ENCODE assay signal across 21 cellular contexts in genomic region chr7:150918378-150918777, GRCh38. TPM values are rescaled to one million over a fixed set of nuclear protein-coding genes. Genes with fewer than 3 reads are reported as not detected.
"Had no signal": no experiment of that assay in that cellular context is flagged by ENCODE, and none has a peak within 500 bp of the region (broad histone marks: within the 10 kb centered on the region; RNA-seq: fewer than 3 reads in every experiment).

No MANE protein-coding gene starts in this region.

- H3K4me1 ChIP-seq: SJCRH30 had no signal

- H3K36me3 ChIP-seq: Peyer's patch, SJCRH30 had no signal

- H3K27ac ChIP-seq: KMS-11, PC-9, Peyer's patch, SJCRH30 had no signal

- DNase-seq: Kasumi-1, MM.1S, NCI-H1092 treated with DMSO at 0.1 percent for 48 hours, NCI-H1417, NCI-H1436 treated with DMSO at 0.1 percent for 48 hours, NCI-H1694, NCI-H187 treated with DMSO at 0.1 percent for 48 hours, NCI-H2029 treated with DMSO at 0.1 percent for 48 hours, NCI-H2227 treated with DMSO at 0.1 percent for 48 hours, NCI-H524, NCI-H526 treated with DMSO at 0.1 percent for 48 hours, NCI-H748 treated with DMSO at 0.1 percent for 48 hours, OCI-M1, PC-9, Peyer's patch, SHP77 treated with DMSO at 0.1 percent for 48 hours, SJCRH30 had no signal

- H3K9me3 ChIP-seq: Peyer's patch, SJCRH30 had no signal

- H2AFZ ChIP-seq: PC-9 had no signal

- H3K27me3 ChIP-seq: Peyer's patch had no signal

- H3K4me2 ChIP-seq: KMS-11, PC-9 had no signal

- H3K4me3 ChIP-seq: PC-9, Peyer's patch, SJCRH30 had no signal

- ATAC-seq: Right ventricle myocardium inferior, SK-N-SH treated with all-trans-retinoic acid at 6 μM for 48 hours had no signal

- H3K9ac ChIP-seq: KMS-11 had no signal

RNA-seq across cellular contexts. Expression of gene KCNH2, which starts 59.7 kb away (rescaled TPM):
- total RNA-seq: RPMI7951 had no signal
